ENCODE assay signal across 8 cellular contexts in the genomic region with DNA sequence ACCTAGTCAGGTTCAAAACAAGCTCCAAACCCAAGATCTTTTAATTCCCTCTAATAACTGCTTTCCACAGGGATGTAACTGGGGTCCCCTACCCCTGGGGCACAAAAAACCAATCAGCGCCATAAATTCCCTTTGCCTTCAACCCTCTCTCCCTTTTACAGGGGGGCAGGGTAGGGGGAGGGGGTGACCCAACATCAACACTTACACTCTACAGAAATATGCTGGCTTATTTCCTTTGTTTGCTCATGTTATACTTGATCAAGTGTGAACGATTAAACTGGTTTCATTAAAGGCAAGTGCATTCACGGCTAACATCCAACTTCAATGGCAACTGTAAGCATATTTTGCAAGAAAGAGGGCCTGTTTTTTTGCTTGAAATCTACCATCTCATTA. TPM values are rescaled to one million over a fixed set of nuclear protein-coding genes. Genes with fewer than 3 reads are reported as not detected.
DNase-seq lines count a peak whose midpoint lies in the region; ATAC-seq lines count a peak whose summit lies in the region.
"Had no signal": no experiment of that assay in that cellular context is flagged by ENCODE, and none has a peak within 500 bp of the region (broad histone marks: within the 10 kb centered on the region; RNA-seq: fewer than 3 reads in every experiment).

No MANE protein-coding gene starts in this region.

- ATAC-seq in HG02588 (IDR thresholded peaks at IDR 0.05; ENCODE audit: unreplicated experiment) (no peak), HG02970 (IDR thresholded peaks at IDR 0.05; ENCODE audit: low FRiP score, unreplicated experiment) (no peak)

- in situ Hi-C loops in HAP-1 (cut with MboI; ENCODE audit: low sequenced_read_pairs) = loop anchor here (25.0 kb wide), 1 partner anchor 555 kb away; a partner anchor contains a TSS

- H3K36me3 ChIP-seq in HAP-1 (replicated peaks) (no peaks in the 10 kb centered on the region; the same call in 1 of the 2 replicates), SK-N-MC (ENCODE audit: insufficient read depth, low read length) (no peaks in the 10 kb centered on the region), iPS-15b (ENCODE audit: control insufficient read depth, insufficient read depth, low read length) (no peaks in the 10 kb centered on the region), skeletal muscle tissue (ENCODE audit: control insufficient read depth in 3 of 3, insufficient read depth in 3 of 3, low read length in 3 of 3) (no peaks in the 10 kb centered on the region)

- no peaks in the 10 kb centered on the region for H3K9me3 ChIP-seq in HAP-1
- no peaks in the 10 kb centered on the region for H3K9me3 ChIP-seq in SK-N-MC (ENCODE audit: low read depth, low read length)
- H3K9me3 ChIP-seq in iPS-15b (ENCODE audit: control insufficient read depth, insufficient read depth, low read length) = no peaks in the 10 kb centered on the region
- no peaks in the 10 kb centered on the region for H3K9me3 ChIP-seq in skeletal muscle tissue (ENCODE audit: control insufficient read depth in 3 of 3, low read length in 3 of 3)

- H3K9ac ChIP-seq in SK-N-MC (ENCODE audit: insufficient read length) = peak overlapping the region; percentile 75
- H3K9ac ChIP-seq in iPS-15b (ENCODE audit: low read depth, low read length) = peak overlapping the region; percentile 93
- peak overlapping the region; percentile 88 to 93 (median 93) for H3K9ac ChIP-seq in skeletal muscle tissue (ENCODE audit: low read depth in 1 of 3, low read length in 3 of 3)

- no peaks in the 10 kb centered on the region for H3K27me3 ChIP-seq in HAP-1 (ENCODE audit: low read depth)
- H3K27me3 ChIP-seq in iPS-15b (ENCODE audit: control insufficient read depth, insufficient read depth, low read length) = no peaks in the 10 kb centered on the region
- no peaks in the 10 kb centered on the region for H3K27me3 ChIP-seq in skeletal muscle tissue (ENCODE audit: control insufficient read depth in 3 of 3, insufficient read depth in 3 of 3, low read length in 3 of 3)

- peak in 1 of 2 experiments; percentile 17 for DNase-seq in HAP-1 (ENCODE audit: low spot score in 2 of 2)
- no peak for DNase-seq in SK-N-MC (ENCODE audit: low read depth, low spot score)
- no peak for DNase-seq in ecto neural progenitor cell (ENCODE audit: low spot score)
- DNase-seq: stimulated activated CD8-positive, alpha-beta memory T cell treated with anti-CD3 and anti-CD28 coated beads, Interleukin-4, amount 100 ng/mL, for 48 hours had no signal

- H3K27ac ChIP-seq in SK-N-MC (no peak overlapping the region), skeletal muscle tissue (ENCODE audit: low read depth, low read length) (peak overlapping the region; percentile 90)

- H3K4me1 ChIP-seq in HAP-1 = peaks cover 60% of the 10 kb centered on the region
- peaks cover 24% of the 10 kb centered on the region for H3K4me1 ChIP-seq in iPS-15b (ENCODE audit: control insufficient read depth, insufficient read depth, low read length)
- peaks cover 51 to 57% (median 52%) of the 10 kb centered on the region in 3 donors for H3K4me1 ChIP-seq in skeletal muscle tissue (ENCODE audit: control insufficient read depth in 3 of 3, insufficient read depth in 3 of 3, low read length in 3 of 3)

- H3K4me3 ChIP-seq in HAP-1 (peak overlapping the region; percentile 58), SK-N-MC (peak overlapping the region; percentile 79), iPS-15b (ENCODE audit: low read depth, low read length) (peak overlapping the region; percentile 85), skeletal muscle tissue (ENCODE audit: low read length in 3 of 3) (peak overlapping the region; percentile 59 to 82 (median 77))

RNA-seq across cellular contexts. Expression of a gene that starts 2.9 kb away (rescaled TPM):
- 32.9 TPM for total RNA-seq in skeletal muscle tissue
